16 cellular contexts compared by ENCODE assay signal in genomic region chr2:72998724-72999123, GRCh38.
DNase-seq lines count a peak whose midpoint lies in the region; ATAC-seq and TF ChIP-seq lines count a peak whose summit lies in the region.
"Had no signal": no experiment of that assay in that cellular context is flagged by ENCODE, and none has a peak within 500 bp of the region (broad histone marks: within the 10 kb centered on the region; RNA-seq: fewer than 3 reads in every experiment).

No MANE protein-coding gene starts in this region.

- H2BK5ac ChIP-seq in H9 (ENCODE audit: insufficient read length, low read length) (no peak overlapping the region), neuronal stem cell (ENCODE audit: low read length) (no peak overlapping the region)

- no peak overlapping the region for H3K4me3 Mint-ChIP-seq in H9
- H3K4me3 Mint-ChIP-seq: B cell; CD4-positive, alpha-beta T cell had no signal

- H3K4me1 Mint-ChIP-seq in H9 = peaks cover 3 to 5% of the 10 kb centered on the region in 2 experiments; a peak in 3 of 4 replicates
- H3K4me1 Mint-ChIP-seq: B cell had no signal

- H3K4ac ChIP-seq in H9 (ENCODE audit: low read depth, low read length) (no peak overlapping the region), neuronal stem cell (ENCODE audit: low read length) (no peak overlapping the region)

- no peaks in the 10 kb centered on the region for H3K9me3 Mint-ChIP-seq in H9
- H3K9me3 Mint-ChIP-seq: CD4-positive, alpha-beta T cell had no signal

- H3K36me3 Mint-ChIP-seq in H9 (ENCODE audit: insufficient read depth in 1 of 3, low read depth in 3 of 3) = peaks cover 0 to 6% (median 2%) of the 10 kb centered on the region in 3 experiments; a peak in 2 of 7 replicates

- H3K27ac ChIP-seq in H9 (ENCODE audit: insufficient read length, low read depth, low read length) = no peak overlapping the region
- no peak overlapping the region for H3K27ac ChIP-seq in coronary artery
- H3K27ac ChIP-seq in neuronal stem cell (replicated peaks; ENCODE audit: low read length) = no peak overlapping the region
- H3K27ac ChIP-seq: GM23248 had no signal

- H2AK5ac ChIP-seq in H9 (ENCODE audit: insufficient read length, low read length) (no peak overlapping the region), neuronal stem cell (ENCODE audit: low read depth, low read length) (peak overlapping the region; percentile 50)

- no peaks in the 10 kb centered on the region; the same call in 1 of the 2 replicates for H3K27me3 Mint-ChIP-seq in H9 (ENCODE audit: low read depth)
- H3K27me3 Mint-ChIP-seq: B cell; CD4-positive, alpha-beta T cell had no signal

- H4K8ac ChIP-seq in H9 (replicated peaks; ENCODE audit: insufficient read length, low read depth, low read length) = no peak overlapping the region
- no peak overlapping the region for H4K8ac ChIP-seq in neuronal stem cell (ENCODE audit: low read depth, low read length)

- H4K5ac ChIP-seq in H9 (ENCODE audit: insufficient read length, low read depth, low read length) = no peak overlapping the region

- H3K18ac ChIP-seq in H9 (ENCODE audit: insufficient read length, low read depth, low read length) = no peak overlapping the region
- peak overlapping the region; percentile 45 for H3K18ac ChIP-seq in neuronal stem cell (ENCODE audit: low read length)

- peak overlapping the region in 1 of 3 experiments; percentile 55; a peak in 1 of 7 replicates for H3K27ac Mint-ChIP-seq in H9
- H3K27ac Mint-ChIP-seq: B cell; CD4-positive, alpha-beta T cell had no signal

- no peaks in the 10 kb centered on the region for H4K20me1 ChIP-seq in H9 (ENCODE audit: control insufficient read depth, insufficient read depth, insufficient read length)

- no peak overlapping the region for H2BK15ac ChIP-seq in H9 (ENCODE audit: low read depth, low read length)
- no peak overlapping the region for H2BK15ac ChIP-seq in neuronal stem cell (ENCODE audit: low read length)

- WGBS in H9 (ENCODE audit: extremely low coverage, insufficient read length, low lambda C conversion rate) = no CpG with 5 or more reads among the region's 4 CpGs
- WGBS in neuronal stem cell (ENCODE audit: extremely low coverage in 2 of 2, insufficient read length in 2 of 2, insufficient replicate concordance in 1 of 2), 2 donors = no CpG with 5 or more reads among the region's 4 CpGs

- H3K4me2 ChIP-seq in H9 (ENCODE audit: insufficient read depth, insufficient read length, low read length) = no peak overlapping the region
- no peak overlapping the region for H3K4me2 ChIP-seq in neuronal stem cell (ENCODE audit: insufficient read depth, low read length, poor library complexity, severe bottlenecking)

- H3K23ac ChIP-seq in H9 (ENCODE audit: insufficient read length, low read depth, low read length) (no peak overlapping the region), neuronal stem cell (ENCODE audit: low read depth, low read length, poor library complexity) (no peak overlapping the region)

- peak; percentile 21 for DNase-seq in activated effector memory CD4-positive, alpha-beta T cell treated with anti-CD3 and anti-CD28 coated beads, Interleukin-2, amount 50 U/mL, for 16 hours
- no peak for DNase-seq in activated effector memory CD4-positive, alpha-beta T cell treated with Interleukin-2 at 50 U/mL for 16 hours
- DNase-seq in H9 = peak; percentile 23
- peak; percentile 53 for DNase-seq in coronary artery (ENCODE audit: low spot score)
- no peak for DNase-seq in neuronal stem cell (ENCODE audit: low spot score)
- no peak for DNase-seq in left colon
- DNase-seq in stimulated activated CD4-positive, alpha-beta T cell treated with anti-CD3 and anti-CD28 coated beads, Interleukin-1b, Interleukin-23, amount 100 ng/mL, for 48 hours = no peak
- no peak for DNase-seq in NCI-H526 treated with DMSO at 0.1 percent for 48 hours (lab: John Stamatoyannopoulos, UW)
- DNase-seq: C1 segment of cervical spinal cord; Calu3; CD4-positive, alpha-beta T cell; DMS79; GM23248 had no signal

- no peak overlapping the region for H2AFZ ChIP-seq in H9 (ENCODE audit: low read length)
- H2AFZ ChIP-seq in neuronal stem cell (ENCODE audit: low read length) = no peak overlapping the region
- H2AFZ ChIP-seq: GM23248 had no signal

- H3K9ac ChIP-seq in H9 (ENCODE audit: extremely low read depth, insufficient read length, low read length) (no peak overlapping the region), neuronal stem cell (ENCODE audit: low read depth, low read length, poor library complexity) (no peak overlapping the region)
- H3K9ac ChIP-seq: GM23248 had no signal

- H3K79me1 ChIP-seq in H9 (ENCODE audit: insufficient read depth, low read depth, low read length, poor library complexity, severe bottlenecking) = no peaks in the 10 kb centered on the region
- H3K79me1 ChIP-seq in neuronal stem cell (ENCODE audit: low read depth, low read length) = no peaks in the 10 kb centered on the region

- H2BK20ac ChIP-seq in H9 (ENCODE audit: low read depth, low read length, poor library complexity, severe bottlenecking) = no peak overlapping the region

- H3K4me3 ChIP-seq in coronary artery = no peak overlapping the region
- H3K4me3 ChIP-seq in neuronal stem cell (ENCODE audit: low read length in 2 of 2) = peak overlapping the region in 1 of 2 donors; percentile 15
- H3K4me3 ChIP-seq: GM12878, GM23248, HAP-1 had no signal

- no peak overlapping the region for H3K56ac ChIP-seq in H9 (ENCODE audit: insufficient read length, low read depth, low read length)

- H3K14ac ChIP-seq in H9 (ENCODE audit: insufficient read depth, low read length) = no peak overlapping the region; the same call in 1 of the 2 replicates
- H3K14ac ChIP-seq in neuronal stem cell (ENCODE audit: low read length) = no peak overlapping the region

- H3T11ph ChIP-seq in H9 (ENCODE audit: low read length) = no peak overlapping the region

- H3K79me2 ChIP-seq in H9 (ENCODE audit: insufficient read depth, low read length) = no peaks in the 10 kb centered on the region

- no peaks in the 10 kb centered on the region for H3K4me1 ChIP-seq in H9 (ENCODE audit: insufficient read depth, low read length)
- H3K4me1 ChIP-seq in neuronal stem cell (ENCODE audit: control insufficient read depth in 2 of 2, insufficient read depth in 1 of 2, low read depth in 1 of 2, low read length in 2 of 2) = peaks cover 0 to 18% of the 10 kb centered on the region in 2 donors

- H2BK120ac ChIP-seq in H9 (ENCODE audit: low read depth, low read length, poor library complexity, severe bottlenecking) (no peak overlapping the region), neuronal stem cell (ENCODE audit: low read depth, low read length) (no peak overlapping the region)

- TF ChIP-seq CTCF in H9 (conservative IDR thresholded peaks at IDR 0.05) = no peak
- TF ChIP-seq CTCF in coronary artery (IDR thresholded peaks at IDR 0.05) = no peak

- peaks cover 0 to 8% of the 10 kb centered on the region in 2 donors for H3K36me3 ChIP-seq in neuronal stem cell (replicated peaks in 1 of 2; ENCODE audit: control insufficient read depth in 2 of 2, insufficient read depth in 2 of 2, low read length in 2 of 2)
- H3K36me3 ChIP-seq: HAP-1 had no signal

- H3K9me3 ChIP-seq in H9 (ENCODE audit: control insufficient read depth, low read depth, low read length) = no peaks in the 10 kb centered on the region
- no peaks in the 10 kb centered on the region for H3K9me3 ChIP-seq in neuronal stem cell (replicated peaks in 1 of 2; ENCODE audit: control insufficient read depth in 2 of 2, insufficient read depth in 1 of 2, low read depth in 1 of 2, low read length in 2 of 2)
- H3K9me3 ChIP-seq: HAP-1 had no signal

- ATAC-seq in left colon = no peak
- ATAC-seq: GM12878 had no signal

- intact Hi-C loops in left colon (cut with DNase I, micrococcal nuclease) = no loop called here

- H3K27me3 ChIP-seq in H9 (ENCODE audit: insufficient read depth, low read length) (no peaks in the 10 kb centered on the region), neuronal stem cell (ENCODE audit: control insufficient read depth in 3 of 3, insufficient read depth in 3 of 3, low read depth in 1 of 3, low read length in 3 of 3) (peaks cover 0 to 30% (median 2%) of the 10 kb centered on the region in 3 experiments)

- no peaks in the 10 kb centered on the region for H3K23me2 ChIP-seq in H9 (ENCODE audit: insufficient read length, low read depth, low read length, poor library complexity, severe bottlenecking)

- H2BK12ac ChIP-seq in H9 (ENCODE audit: insufficient read length, low read depth, low read length) (no peak overlapping the region), neuronal stem cell (ENCODE audit: low read length) (no peak overlapping the region)

- no peak overlapping the region for H4K91ac ChIP-seq in H9 (ENCODE audit: insufficient read length, low read depth, low read length)
- no peak overlapping the region for H4K91ac ChIP-seq in neuronal stem cell (ENCODE audit: low read depth, low read length, poor library complexity)

Comparison
In these comparisons a context has a peak if more than half of its experiments do, and no peak if none do; other contexts are left out.
1. DNase-seq: peak in activated effector memory CD4-positive, alpha-beta T cell treated with anti-CD3 and anti-CD28 coated beads, Interleukin-2, amount 50 U/mL, for 16 hours (single experiment), H9 (single experiment) and coronary artery (single experiment); none in activated effector memory CD4-positive, alpha-beta T cell treated with Interleukin-2 at 50 U/mL for 16 hours (single experiment), neuronal stem cell (single experiment), left colon (0 of 2), stimulated activated CD4-positive, alpha-beta T cell treated with anti-CD3 and anti-CD28 coated beads, Interleukin-1b, Interleukin-23, amount 100 ng/mL, for 48 hours (single experiment) and NCI-H526 treated with DMSO at 0.1 percent for 48 hours (single experiment).